Comparison of ENCODE assay signal across 1 cellular context in the genomic region with DNA sequence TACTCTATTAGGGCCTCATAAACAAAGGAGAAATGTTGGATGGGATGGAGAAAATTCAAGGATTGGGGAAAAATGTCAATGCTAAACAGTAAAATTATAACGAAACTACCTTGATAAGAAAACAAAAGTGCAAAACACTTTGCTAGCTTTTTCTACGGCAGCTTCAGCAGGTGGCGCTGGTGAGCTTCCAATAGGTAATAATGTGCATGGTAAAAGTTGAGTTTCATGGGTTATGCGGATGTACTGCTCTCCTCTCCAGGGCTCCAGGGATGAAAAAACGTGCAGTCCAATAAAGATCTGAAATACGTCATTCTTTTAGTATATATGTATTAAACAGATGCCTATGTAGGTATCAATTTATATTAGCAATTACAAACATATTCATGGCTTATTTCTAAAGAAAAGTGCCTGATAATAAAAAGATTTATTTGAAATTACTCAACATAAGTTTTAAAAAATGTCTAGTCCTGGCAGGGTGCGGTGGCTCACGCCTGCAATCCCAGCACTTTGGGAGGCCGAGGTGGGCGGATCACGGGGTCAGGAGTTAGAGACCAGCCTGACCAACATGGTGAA.
TF ChIP-seq lines count a peak whose summit lies in the region.

No MANE protein-coding gene starts in this region.

TF ChIP-seq in GM23338, 12 proteins besides CTCF, POLR2A, EP300 and RAD21 (continued from another document):
- TF ChIP-seq, protein P1, sequence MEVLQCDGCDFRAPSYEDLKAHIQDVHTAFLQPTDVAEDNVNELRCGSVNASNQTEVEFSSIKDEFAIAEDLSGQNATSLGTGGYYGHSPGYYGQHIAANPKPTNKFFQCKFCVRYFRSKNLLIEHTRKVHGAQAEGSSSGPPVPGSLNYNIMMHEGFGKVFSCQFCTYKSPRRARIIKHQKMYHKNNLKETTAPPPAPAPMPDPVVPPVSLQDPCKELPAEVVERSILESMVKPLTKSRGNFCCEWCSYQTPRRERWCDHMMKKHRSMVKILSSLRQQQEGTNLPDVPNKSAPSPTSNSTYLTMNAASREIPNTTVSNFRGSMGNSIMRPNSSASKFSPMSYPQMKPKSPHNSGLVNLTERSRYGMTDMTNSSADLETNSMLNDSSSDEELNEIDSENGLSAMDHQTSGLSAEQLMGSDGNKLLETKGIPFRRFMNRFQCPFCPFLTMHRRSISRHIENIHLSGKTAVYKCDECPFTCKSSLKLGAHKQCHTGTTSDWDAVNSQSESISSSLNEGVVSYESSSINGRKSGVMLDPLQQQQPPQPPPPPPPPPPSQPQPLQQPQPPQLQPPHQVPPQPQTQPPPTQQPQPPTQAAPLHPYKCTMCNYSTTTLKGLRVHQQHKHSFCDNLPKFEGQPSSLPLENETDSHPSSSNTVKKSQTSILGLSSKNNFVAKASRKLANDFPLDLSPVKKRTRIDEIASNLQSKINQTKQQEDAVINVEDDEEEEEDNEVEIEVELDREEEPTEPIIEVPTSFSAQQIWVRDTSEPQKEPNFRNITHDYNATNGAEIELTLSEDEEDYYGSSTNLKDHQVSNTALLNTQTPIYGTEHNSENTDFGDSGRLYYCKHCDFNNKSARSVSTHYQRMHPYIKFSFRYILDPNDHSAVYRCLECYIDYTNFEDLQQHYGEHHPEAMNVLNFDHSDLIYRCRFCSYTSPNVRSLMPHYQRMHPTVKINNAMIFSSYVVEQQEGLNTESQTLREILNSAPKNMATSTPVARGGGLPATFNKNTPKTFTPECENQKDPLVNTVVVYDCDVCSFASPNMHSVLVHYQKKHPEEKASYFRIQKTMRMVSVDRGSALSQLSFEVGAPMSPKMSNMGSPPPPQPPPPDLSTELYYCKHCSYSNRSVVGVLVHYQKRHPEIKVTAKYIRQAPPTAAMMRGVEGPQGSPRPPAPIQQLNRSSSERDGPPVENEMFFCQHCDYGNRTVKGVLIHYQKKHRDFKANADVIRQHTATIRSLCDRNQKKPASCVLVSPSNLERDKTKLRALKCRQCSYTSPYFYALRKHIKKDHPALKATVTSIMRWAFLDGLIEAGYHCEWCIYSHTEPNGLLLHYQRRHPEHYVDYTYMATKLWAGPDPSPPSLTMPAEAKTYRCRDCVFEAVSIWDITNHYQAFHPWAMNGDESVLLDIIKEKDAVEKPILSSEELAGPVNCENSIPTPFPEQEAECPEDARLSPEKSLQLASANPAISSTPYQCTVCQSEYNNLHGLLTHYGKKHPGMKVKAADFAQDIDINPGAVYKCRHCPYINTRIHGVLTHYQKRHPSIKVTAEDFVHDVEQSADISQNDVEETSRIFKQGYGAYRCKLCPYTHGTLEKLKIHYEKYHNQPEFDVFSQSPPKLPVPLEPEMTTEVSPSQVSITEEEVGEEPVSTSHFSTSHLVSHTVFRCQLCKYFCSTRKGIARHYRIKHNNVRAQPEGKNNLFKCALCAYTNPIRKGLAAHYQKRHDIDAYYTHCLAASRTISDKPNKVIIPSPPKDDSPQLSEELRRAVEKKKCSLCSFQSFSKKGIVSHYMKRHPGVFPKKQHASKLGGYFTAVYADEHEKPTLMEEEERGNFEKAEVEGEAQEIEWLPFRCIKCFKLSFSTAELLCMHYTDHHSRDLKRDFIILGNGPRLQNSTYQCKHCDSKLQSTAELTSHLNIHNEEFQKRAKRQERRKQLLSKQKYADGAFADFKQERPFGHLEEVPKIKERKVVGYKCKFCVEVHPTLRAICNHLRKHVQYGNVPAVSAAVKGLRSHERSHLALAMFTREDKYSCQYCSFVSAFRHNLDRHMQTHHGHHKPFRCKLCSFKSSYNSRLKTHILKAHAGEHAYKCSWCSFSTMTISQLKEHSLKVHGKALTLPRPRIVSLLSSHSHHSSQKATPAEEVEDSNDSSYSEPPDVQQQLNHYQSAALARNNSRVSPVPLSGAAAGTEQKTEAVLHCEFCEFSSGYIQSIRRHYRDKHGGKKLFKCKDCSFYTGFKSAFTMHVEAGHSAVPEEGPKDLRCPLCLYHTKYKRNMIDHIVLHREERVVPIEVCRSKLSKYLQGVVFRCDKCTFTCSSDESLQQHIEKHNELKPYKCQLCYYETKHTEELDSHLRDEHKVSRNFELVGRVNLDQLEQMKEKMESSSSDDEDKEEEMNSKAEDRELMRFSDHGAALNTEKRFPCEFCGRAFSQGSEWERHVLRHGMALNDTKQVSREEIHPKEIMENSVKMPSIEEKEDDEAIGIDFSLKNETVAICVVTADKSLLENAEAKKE (CRISPR knock-in tag; IDR thresholded peaks at IDR 0.05): no peak
- TF ChIP-seq CREB1 (CRISPR knock-in tag; IDR thresholded peaks at IDR 0.05; ENCODE audit: low read depth): no peak
